Comparison of ENCODE assay signal across 21 cellular contexts in the genomic region with DNA sequence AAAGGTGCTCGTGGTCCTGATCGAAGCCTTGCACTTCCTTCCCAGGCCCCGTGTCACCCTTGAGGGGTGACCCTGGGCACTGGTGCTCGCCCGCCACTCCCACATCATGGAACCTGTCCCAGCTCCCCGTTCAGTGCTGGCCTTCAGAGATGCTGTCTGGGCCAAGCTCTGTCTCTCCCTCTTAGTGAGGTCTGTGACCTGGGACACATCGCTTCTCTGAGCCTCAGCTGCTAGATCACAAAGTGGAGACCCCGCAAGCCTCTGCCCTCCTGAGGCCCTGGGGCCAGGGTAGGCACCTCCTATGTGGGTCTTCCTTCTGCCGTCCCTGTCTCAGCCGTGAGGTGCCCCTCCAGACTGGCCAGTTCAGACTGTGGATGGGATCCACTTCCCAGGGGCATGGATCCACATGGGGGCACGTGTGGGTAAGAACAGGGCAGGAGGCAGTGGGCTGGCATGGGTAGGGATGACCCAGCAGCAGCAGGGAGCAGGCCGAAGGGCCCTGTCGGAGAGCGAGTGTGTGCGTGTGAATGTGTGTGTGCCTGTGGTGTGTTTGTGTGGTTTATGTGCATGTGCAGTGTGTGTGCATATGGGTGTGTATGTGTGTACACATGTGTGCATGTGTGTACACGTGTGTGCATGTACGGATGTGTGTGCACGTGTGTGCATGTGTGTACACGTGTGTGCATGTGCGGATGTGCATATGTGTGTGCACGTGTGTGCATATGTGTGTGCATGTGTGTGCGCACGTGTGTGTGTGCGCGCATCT.
DNase-seq lines count a peak whose midpoint lies in the region; ATAC-seq and TF ChIP-seq lines count a peak whose summit lies in the region.
"Had no signal": no experiment of that assay in that cellular context is flagged by ENCODE, and none has a peak within 500 bp of the region (broad histone marks: within the 10 kb centered on the region; RNA-seq: fewer than 3 reads in every experiment).

No MANE protein-coding gene starts in this region.

- no peak overlapping the region for H3K27ac Mint-ChIP-seq in natural killer cell treated with Interleukin-12 subunit alpha and Interleukin-12 subunit beta and Interleukin-15 and Interleukin-18, amount 100 ng/mL, for 72 hours
- H3K27ac Mint-ChIP-seq in natural killer cell (no peak overlapping the region), endodermal cell (peak overlapping the region; percentile 58)
- H3K27ac Mint-ChIP-seq: activated naive CD4-positive, alpha-beta T cell treated with anti-CD3 and anti-CD28 coated beads, Interleukin-2, amount 10 ng/mL, durations not matched to agents 7 days and 5 days; CD14-positive monocyte; nephron had no signal

- no peaks in the 10 kb centered on the region for H3K36me3 Mint-ChIP-seq in natural killer cell treated with Interleukin-12 subunit alpha and Interleukin-12 subunit beta and Interleukin-15 and Interleukin-18, amount 100 ng/mL, for 72 hours
- H3K36me3 Mint-ChIP-seq in natural killer cell = no peaks in the 10 kb centered on the region
- no peaks in the 10 kb centered on the region for H3K36me3 Mint-ChIP-seq in endodermal cell (ENCODE audit: low read depth)
- H3K36me3 Mint-ChIP-seq: activated naive CD4-positive, alpha-beta T cell treated with anti-CD3 and anti-CD28 coated beads, Interleukin-2, amount 10 ng/mL, durations not matched to agents 7 days and 5 days; CD14-positive monocyte had no signal

- 92 to 95% methylated on average over 13 to 25 of the region's 25 CpGs for WGBS in endodermal cell (ENCODE audit: insufficient coverage in 1 of 2, insufficient read length in 1 of 2), 2 experiments

- TF ChIP-seq CTCF in natural killer cell (IDR thresholded peaks at IDR 0.05) (no peak), endodermal cell (conservative IDR thresholded peaks at IDR 0.05) (no peak), omental fat pad (IDR thresholded peaks at IDR 0.05) (no peak)

- peak; percentile 55 for DNase-seq in natural killer cell treated with Interleukin-12 subunit alpha and Interleukin-12 subunit beta and Interleukin-15 and Interleukin-18, amount 100 ng/mL, for 72 hours (ENCODE audit: low spot score)
- no peak for DNase-seq in natural killer cell
- DNase-seq in endodermal cell = peak; percentile 35
- peak; percentile 13 for DNase-seq in omental fat pad (ENCODE audit: low spot score)
- DNase-seq in activated CD4-positive, alpha-beta T cell treated with anti-CD3 and anti-CD28 coated beads for 1 hour = no peak
- DNase-seq in NCI-H526 treated with DMSO at 0.1 percent for 48 hours (lab: John Stamatoyannopoulos, UW) = no peak
- DNase-seq: activated CD4-positive, alpha-beta T cell treated with anti-CD3 and anti-CD28 coated beads for 48 hours; activated naive CD4-positive, alpha-beta T cell treated with anti-CD3 and anti-CD28 coated beads, Interleukin-2, amount 10 ng/mL, durations not matched to agents 7 days and 5 days; central memory CD4-positive, alpha-beta T cell; effector CD4-positive, alpha-beta T cell; esophagus squamous epithelium; mesendoderm; MM.1S; NCI-H748 treated with DMSO at 0.1 percent for 48 hours; SHP77 treated with DMSO at 0.1 percent for 48 hours; spleen had no signal

- no peaks in the 10 kb centered on the region for H3K4me1 ChIP-seq in endodermal cell (ENCODE audit: control insufficient read depth, insufficient read depth, low read length)
- H3K4me1 ChIP-seq: esophagus squamous epithelium, gastroesophageal sphincter, spleen had no signal

- no peaks in the 10 kb centered on the region for H3K4me1 Mint-ChIP-seq in natural killer cell treated with Interleukin-12 subunit alpha and Interleukin-12 subunit beta and Interleukin-15 and Interleukin-18, amount 100 ng/mL, for 72 hours (ENCODE audit: low read depth in 2 of 2)
- H3K4me1 Mint-ChIP-seq in natural killer cell (no peaks in the 10 kb centered on the region), endodermal cell (no peaks in the 10 kb centered on the region)
- H3K4me1 Mint-ChIP-seq: activated naive CD4-positive, alpha-beta T cell treated with anti-CD3 and anti-CD28 coated beads, Interleukin-2, amount 10 ng/mL, durations not matched to agents 7 days and 5 days; CD14-positive monocyte had no signal

- H3K27me3 ChIP-seq in endodermal cell (ENCODE audit: control insufficient read depth, insufficient read depth, low read length, poor library complexity, severe bottlenecking) = no peaks in the 10 kb centered on the region

- H3K4me3 Mint-ChIP-seq in natural killer cell treated with Interleukin-12 subunit alpha and Interleukin-12 subunit beta and Interleukin-15 and Interleukin-18, amount 100 ng/mL, for 72 hours = no peak overlapping the region
- no peak overlapping the region for H3K4me3 Mint-ChIP-seq in natural killer cell
- no peak overlapping the region for H3K4me3 Mint-ChIP-seq in endodermal cell
- H3K4me3 Mint-ChIP-seq: activated naive CD4-positive, alpha-beta T cell treated with anti-CD3 and anti-CD28 coated beads, Interleukin-2, amount 10 ng/mL, durations not matched to agents 7 days and 5 days; CD14-positive monocyte; nephron had no signal

- no peaks in the 10 kb centered on the region for H3K36me3 ChIP-seq in endodermal cell (ENCODE audit: control insufficient read depth, insufficient read depth, low read length)
- H3K36me3 ChIP-seq: esophagus squamous epithelium, gastroesophageal sphincter, spleen had no signal

- no peak for ATAC-seq in natural killer cell treated with Interleukin-12 subunit alpha and Interleukin-12 subunit beta and Interleukin-15 and Interleukin-18, amount 100 ng/mL, for 72 hours
- ATAC-seq in natural killer cell (no peak), omental fat pad (ENCODE audit: low FRiP score) (no peak), GM21529 (IDR thresholded peaks at IDR 0.05; ENCODE audit: unreplicated experiment) (no peak), HG02678 (IDR thresholded peaks at IDR 0.05; ENCODE audit: unreplicated experiment) (no peak)
- ATAC-seq: gastroesophageal sphincter had no signal

- no peak overlapping the region for H3K27ac ChIP-seq in endodermal cell (ENCODE audit: low read depth, low read length)
- H3K27ac ChIP-seq: esophagus squamous epithelium, gastroesophageal sphincter, spleen had no signal

- H3K9ac ChIP-seq in endodermal cell (ENCODE audit: extremely low read depth, low read length, poor library complexity, severe bottlenecking) = no peak overlapping the region

- H3K4me3 ChIP-seq in endodermal cell (ENCODE audit: low read length) = no peak overlapping the region
- H3K4me3 ChIP-seq: esophagus squamous epithelium, gastroesophageal sphincter, spleen had no signal

- H3K9me3 ChIP-seq in endodermal cell (ENCODE audit: control insufficient read depth, low read length) = no peaks in the 10 kb centered on the region
- H3K9me3 ChIP-seq: esophagus squamous epithelium, gastroesophageal sphincter, spleen had no signal

- intact Hi-C loops in natural killer cell (cut with micrococcal nuclease) = no loop called here

- H3K9me3 Mint-ChIP-seq in natural killer cell treated with Interleukin-12 subunit alpha and Interleukin-12 subunit beta and Interleukin-15 and Interleukin-18, amount 100 ng/mL, for 72 hours = no peaks in the 10 kb centered on the region
- H3K9me3 Mint-ChIP-seq in natural killer cell (no peaks in the 10 kb centered on the region), endodermal cell (no peaks in the 10 kb centered on the region)
- H3K9me3 Mint-ChIP-seq: nephron had no signal

- H3K27me3 Mint-ChIP-seq in natural killer cell treated with Interleukin-12 subunit alpha and Interleukin-12 subunit beta and Interleukin-15 and Interleukin-18, amount 100 ng/mL, for 72 hours = peaks cover 0 to 2% of the 10 kb centered on the region in 2 donors
- H3K27me3 Mint-ChIP-seq in natural killer cell (ENCODE audit: low read depth in 2 of 2) (no peaks in the 10 kb centered on the region), endodermal cell (ENCODE audit: insufficient read depth) (peaks cover 2% of the 10 kb centered on the region)
- H3K27me3 Mint-ChIP-seq: activated naive CD4-positive, alpha-beta T cell treated with anti-CD3 and anti-CD28 coated beads, Interleukin-2, amount 10 ng/mL, durations not matched to agents 7 days and 5 days had no signal

Comparison
In these comparisons a context has a peak if more than half of its experiments do, and no peak if none do; other contexts are left out.
1. DNase-seq: peak in natural killer cell treated with Interleukin-12 subunit alpha and Interleukin-12 subunit beta and Interleukin-15 and Interleukin-18, amount 100 ng/mL, for 72 hours (single experiment), endodermal cell (single experiment) and omental fat pad (single experiment); none in natural killer cell (single experiment), activated CD4-positive, alpha-beta T cell treated with anti-CD3 and anti-CD28 coated beads for 1 hour (single experiment) and NCI-H526 treated with DMSO at 0.1 percent for 48 hours (single experiment).